14 cellular contexts compared by ENCODE assay signal in the genomic region with DNA sequence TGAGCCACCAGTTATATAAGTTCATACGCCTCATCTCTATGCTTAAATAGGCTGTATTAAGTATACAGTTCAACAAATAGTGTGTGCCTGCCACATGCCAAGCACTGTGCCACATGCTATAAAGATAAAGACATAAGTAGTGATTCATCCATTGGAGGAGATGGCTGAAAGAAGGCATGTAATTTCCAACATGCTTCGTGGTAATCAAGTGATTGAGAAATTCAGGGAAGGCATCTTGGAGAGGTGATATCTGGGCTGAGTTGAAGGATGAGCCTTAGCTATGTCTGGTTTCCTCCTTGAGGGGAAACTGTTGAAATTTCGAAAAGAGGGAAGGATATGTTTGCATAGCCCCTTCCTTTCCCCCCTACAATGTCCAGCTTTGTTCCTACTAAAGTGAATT.
A peak's percentile ranks its signal among the peaks of the same experiment; 100 is the strongest.
DNase-seq lines count a peak whose midpoint lies in the region; TF ChIP-seq lines count a peak whose summit lies in the region.
"Had no signal": no experiment of that assay in that cellular context is flagged by ENCODE, and none has a peak within 500 bp of the region (broad histone marks: within the 10 kb centered on the region; RNA-seq: fewer than 3 reads in every experiment).

No MANE protein-coding gene starts in this region.

- H3K27ac ChIP-seq in VCaP (peak overlapping the region; percentile 86; the same call in 1 of the 2 replicates), suprapubic skin (peak overlapping the region; percentile 92)
- H3K27ac ChIP-seq: SK-N-MC had no signal

- peaks cover 12% of the 10 kb centered on the region for H3K9me3 Mint-ChIP-seq in HFFc6

- TF ChIP-seq POLR2A in suprapubic skin (IDR thresholded peaks at IDR 0.05), result no peak

- TF ChIP-seq EP300 in suprapubic skin (IDR thresholded peaks at IDR 0.05), result no peak

- H3K9me3 ChIP-seq in suprapubic skin, result no peaks in the 10 kb centered on the region

- peak overlapping the region; percentile 40; the same call in 1 of the 2 replicates for H3K4me3 Mint-ChIP-seq in HFFc6

- TF ChIP-seq CTCF in HFFc6 (IDR thresholded peaks at IDR 0.05) (no peak), VCaP (conservative IDR thresholded peaks at IDR 0.05) (no peak), suprapubic skin (IDR thresholded peaks at IDR 0.05) (no peak)

- H3K27ac Mint-ChIP-seq in HFFc6, result peak overlapping the region; percentile 59

- 46% methylated on average over 3 of the region's 3 CpGs for WGBS in suprapubic skin

- H3K4me1 ChIP-seq in suprapubic skin, result peaks cover 74% of the 10 kb centered on the region

- DNase-seq in HFFc6, result peak; percentile 45
- peak; percentile 54 for DNase-seq in foreskin melanocyte
- no peak for DNase-seq in suprapubic skin (ENCODE audit: low spot score in 2 of 2)
- no peak for DNase-seq in SW480 (ENCODE audit: low spot score)
- DNase-seq in activated gamma-delta T cell (lab: John Stamatoyannopoulos, UW), result no peak
- DNase-seq in ureter (ENCODE audit: low spot score), result no peak
- DNase-seq in NCI-H187 (lab: John Stamatoyannopoulos, UW), result no peak
- DNase-seq: activated CD4-positive, alpha-beta T cell treated with anti-CD3 and anti-CD28 coated beads for 48 hours; activated effector memory CD4-positive, alpha-beta T cell treated with Interleukin-2 at 50 U/mL for 16 hours; hippocampal formation; NCI-H1105 had no signal

- H3K27me3 Mint-ChIP-seq in HFFc6 (ENCODE audit: insufficient read depth), result peaks cover 6% of the 10 kb centered on the region; the same call in 1 of the 2 replicates

- peaks cover 47% of the 10 kb centered on the region for H3K36me3 Mint-ChIP-seq in HFFc6 (ENCODE audit: low read depth)

- peaks cover 77% of the 10 kb centered on the region for H3K4me1 Mint-ChIP-seq in HFFc6 (ENCODE audit: low read depth)

- no peak overlapping the region for H3K4me3 ChIP-seq in suprapubic skin
- H3K4me3 ChIP-seq: GM12878, SK-N-MC had no signal

- H3K36me3 ChIP-seq in suprapubic skin, result peaks cover 4% of the 10 kb centered on the region

- no peaks in the 10 kb centered on the region for H3K27me3 ChIP-seq in suprapubic skin

Comparison
In these comparisons a context has a peak if more than half of its experiments do, and no peak if none do; other contexts are left out.
1. DNase-seq: peak in HFFc6 (single experiment) and foreskin melanocyte (single experiment); none in suprapubic skin (0 of 2), SW480 (single experiment), activated gamma-delta T cell (single experiment), ureter (single experiment) and NCI-H187 (0 of 2).